ENCODE assay signal across 23 cellular contexts in the genomic region with DNA sequence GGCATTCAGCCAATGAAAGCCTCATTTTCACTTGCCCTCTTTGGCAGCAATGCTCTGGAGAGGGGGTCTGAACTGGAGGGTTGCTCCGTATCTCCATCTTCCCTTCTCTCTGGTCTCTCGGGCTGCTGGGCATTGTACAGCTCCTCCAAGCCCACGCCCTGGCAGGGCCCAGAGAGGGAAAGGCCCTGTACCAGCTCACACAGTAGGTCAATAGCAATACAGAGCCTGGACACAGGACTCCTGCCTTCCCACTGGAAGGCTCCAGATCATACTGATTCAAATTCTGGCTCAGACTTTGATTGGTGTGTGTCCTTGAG. TPM values are rescaled to one million over a fixed set of nuclear protein-coding genes. Genes with fewer than 3 reads are reported as not detected.
A peak's percentile ranks its signal among the peaks of the same experiment; 100 is the strongest.
DNase-seq lines count a peak whose midpoint lies in the region; ATAC-seq, FAIRE-seq and TF ChIP-seq lines count a peak whose summit lies in the region.
"Had no signal": no experiment of that assay in that cellular context is flagged by ENCODE, and none has a peak within 500 bp of the region (broad histone marks: within the 10 kb centered on the region; RNA-seq: fewer than 3 reads in every experiment).

No MANE protein-coding gene starts in this region.

- TF ChIP-seq RAD21 in HepG2 (CRISPR knock-in tag; IDR thresholded peaks at IDR 0.05), result no peak

- no peaks in the 10 kb centered on the region for H3K36me3 ChIP-seq in HepG2 (replicated peaks in 1 of 2; ENCODE audit: control insufficient read depth in 1 of 2, insufficient read depth in 2 of 2, low read length in 2 of 2)
- H3K36me3 ChIP-seq in right lobe of liver, result no peaks in the 10 kb centered on the region
- H3K36me3 ChIP-seq in sigmoid colon, result no peaks in the 10 kb centered on the region
- no peaks in the 10 kb centered on the region for H3K36me3 ChIP-seq in aorta (ENCODE audit: control insufficient read depth in 1 of 2, insufficient read depth in 2 of 2, low read length in 1 of 2)

- no peaks in the 10 kb centered on the region for H4K20me1 ChIP-seq in HepG2 (ENCODE audit: insufficient read depth, low read length)

- H3K4me2 ChIP-seq in HepG2 (ENCODE audit: low read depth, low read length), result no peak overlapping the region

- H3K27me3 ChIP-seq in HepG2 (ENCODE audit: control insufficient read depth in 1 of 2, insufficient read depth in 2 of 2, low read length in 2 of 2), result peaks cover 0 to 6% of the 10 kb centered on the region in 2 experiments; a peak in 2 of 5 replicates
- no peaks in the 10 kb centered on the region for H3K27me3 ChIP-seq in right lobe of liver
- no peaks in the 10 kb centered on the region for H3K27me3 ChIP-seq in sigmoid colon
- H3K27me3 ChIP-seq in aorta (ENCODE audit: control insufficient read depth in 1 of 2, insufficient read depth in 2 of 2, low read length in 1 of 2), result no peaks in the 10 kb centered on the region

- H3K4me3 ChIP-seq in HepG2 (replicated peaks in 1 of 3; ENCODE audit: insufficient read depth in 1 of 3, low read depth in 2 of 3, low read length in 3 of 3) (no peak overlapping the region), right lobe of liver (no peak overlapping the region), coronary artery (no peak overlapping the region), sigmoid colon (no peak overlapping the region), aorta (ENCODE audit: low read length in 2 of 2) (no peak overlapping the region)
- H3K4me3 ChIP-seq: SK-N-MC had no signal

- ATAC-seq in HepG2, result no peak
- no peak for ATAC-seq in right lobe of liver
- ATAC-seq in aorta (ENCODE audit: low FRiP score), result no peak
- no peak for ATAC-seq in GM18870 (IDR thresholded peaks at IDR 0.05; ENCODE audit: unreplicated experiment)
- ATAC-seq in GM21576 (IDR thresholded peaks at IDR 0.05; ENCODE audit: unreplicated experiment), result no peak

- WGBS in HepG2 (ENCODE audit: low lambda C conversion rate), result 52% methylated on average over 3 of the region's 3 CpGs
- no CpG with 5 or more reads among the region's 3 CpGs for WGBS in right lobe of liver (ENCODE audit: insufficient coverage, low coverage, low lambda C conversion rate, missing lambda C conversion rate)
- 66 to 74% methylated on average over 3 of the region's 3 CpGs for WGBS in sigmoid colon, 2 donors
- 31 to 38% methylated on average over 3 of the region's 3 CpGs for WGBS in aorta, 2 donors

- DNase-seq in HepG2 (ENCODE audit: low spot score), result no peak
- DNase-seq in right lobe of liver, result no peak
- DNase-seq in coronary artery (ENCODE audit: low spot score), result no peak
- no peak for DNase-seq in sigmoid colon
- no peak for DNase-seq in aorta
- DNase-seq in NCI-H1105 treated with DMSO at 0.1 percent for 48 hours (lab: John Stamatoyannopoulos, UW), result no peak
- DNase-seq: CD4-positive, CD25-positive, alpha-beta regulatory T cell; EL; GF-D8; HFFc6; KG1; NCI-H1092; NCI-H2029 treated with DMSO at 0.1 percent for 48 hours; NCI-H345; NCI-H524; NCI-H82; OCI-M1; SHP77 had no signal

- in situ Hi-C loops in HepG2 (cut with HindIII; ENCODE audit: extremely low pct_ligation_motif_present, low pct_unique_long_range_greater_than_20kb), result no loop called here

- CTCF ChIA-PET in HepG2 (lab: Yijun Ruan, JAX; ENCODE audit: low intra/inter-chr PET ratio, low total read pairs), result no interaction called here

- H3K9ac ChIP-seq in HepG2 (ENCODE audit: insufficient read depth, low read depth, low read length), result no peak overlapping the region

- H3K79me2 ChIP-seq in HepG2 (ENCODE audit: insufficient read depth, low read length), result no peaks in the 10 kb centered on the region

- POLR2A ChIA-PET in HepG2 (lab: Yijun Ruan, JAX), result interaction anchor here (0.9 to 1.4 kb wide), 2 partner anchors 8 to 22 kb away, joined by 3 to 4 read pairs; a partner anchor contains a TSS

- H3K4me1 ChIP-seq in HepG2 (ENCODE audit: insufficient read depth, low read length) (peaks cover 32% of the 10 kb centered on the region), right lobe of liver (no peaks in the 10 kb centered on the region), sigmoid colon (peaks cover 0 to 42% (median 34%) of the 10 kb centered on the region in 4 donors), aorta (ENCODE audit: control insufficient read depth in 1 of 2, insufficient read depth in 2 of 2, low read length in 2 of 2) (no peaks in the 10 kb centered on the region)

- TF ChIP-seq CTCF in HepG2 (CRISPR knock-in tag; IDR thresholded peaks at IDR 0.05) (no peak), right lobe of liver (IDR thresholded peaks at IDR 0.05) (no peak), coronary artery (IDR thresholded peaks at IDR 0.05) (no peak), sigmoid colon (IDR thresholded peaks at IDR 0.05) (no peak)

- TF ChIP-seq EP300 in HepG2 (IDR thresholded peaks at IDR 0.05; ENCODE audit: low read depth in 2 of 2, low read length in 2 of 2) (no peak), HepG2 (CRISPR knock-in tag; IDR thresholded peaks at IDR 0.05; ENCODE audit: borderline replicate concordance) (no peak), sigmoid colon (IDR thresholded peaks at IDR 0.05) (no peak)

- BruUV-seq in HepG2 (replicated peaks; lab: Mats Ljungman, UMichigan), result no TSS peak

- H2AFZ ChIP-seq in HepG2 (ENCODE audit: low read length), result no peak overlapping the region

- no peaks in the 10 kb centered on the region for H3K9me3 ChIP-seq in HepG2 (ENCODE audit: low read length)
- H3K9me3 ChIP-seq in right lobe of liver, result no peaks in the 10 kb centered on the region
- H3K9me3 ChIP-seq in sigmoid colon, result no peaks in the 10 kb centered on the region
- H3K9me3 ChIP-seq in aorta (ENCODE audit: control insufficient read depth, low read length), result no peaks in the 10 kb centered on the region

- no peak for FAIRE-seq in HepG2 (lab: Jason Lieb, UNC)
- FAIRE-seq: GM19239, H54 had no signal

- no peak for TF ChIP-seq POLR2A in HepG2 (IDR thresholded peaks at IDR 0.05; ENCODE audit: insufficient read depth in 1 of 2, low read depth in 2 of 2, low read length in 2 of 2)
- TF ChIP-seq POLR2A in right lobe of liver (IDR thresholded peaks at IDR 0.05), result no peak
- no peak for TF ChIP-seq POLR2A in sigmoid colon (IDR thresholded peaks at IDR 0.05)

- intact Hi-C loops in HepG2 (cut with micrococcal nuclease; ENCODE audit: unreplicated experiment), result no loop called here
- intact Hi-C loops in right lobe of liver (cut with DNase I), result no loop called here
- intact Hi-C loops in sigmoid colon (cut with DNase I), result no loop called here
- intact Hi-C loops in aorta (cut with DNase I), result no loop called here

- H3K27ac ChIP-seq in HepG2 (ENCODE audit: extremely low read length, insufficient read depth, low read length) (no peak overlapping the region), right lobe of liver (no peak overlapping the region), coronary artery (peak overlapping the region; percentile 91 to 93), sigmoid colon (peak overlapping the region in 3 of 4 donors; percentile 85 to 91 (median 88)), aorta (ENCODE audit: low read depth in 1 of 2, low read length in 2 of 2) (peak overlapping the region; percentile 42 to 44)
- H3K27ac ChIP-seq: SK-N-MC had no signal

RNA-seq across cellular contexts. Expression of a gene that starts 6.6 kb away (rescaled TPM):
- total RNA-seq in HepG2 (2016; rRNA removed; fragmentation: Illumina TruSeq; extraction: Trizol) (0.11 and 0.17 TPM in 2 replicates), right lobe of liver (1 to 10 TPM in 1 of 6 experiments, under 1 TPM in 4, not detected in 1; 0.31 to 3.8 (median 0.37) TPM), sigmoid colon (10 to 100 TPM in 2 of 4 donors, 1 to 10 TPM in 2; 6.4 to 19.9 (median 10.6) TPM), aorta (10 to 100 TPM; 28.2 to 76.9 TPM)
- 0.18 TPM in 1 of 2 replicates, not detected in the other for total RNA-seq in HepG2 (2016; cell fraction: cytosol; rRNA removed; fragmentation: Illumina TruSeq; extraction: Trizol; ENCODE audit: low read depth)
- total RNA-seq in HepG2 (2016; cell fraction: insoluble cytoplasmic fraction; rRNA removed; fragmentation: Illumina TruSeq; extraction: Trizol), result 0.12 and 0.28 TPM in 2 replicates
- total RNA-seq in HepG2 (2016; cell fraction: membrane; rRNA removed; fragmentation: Illumina TruSeq; extraction: Trizol), result 0.07 and 0.09 TPM in 2 replicates
- not detected in 2 replicates for total RNA-seq in HepG2 (2016; cell fraction: nucleus; rRNA removed; fragmentation: Illumina TruSeq; extraction: Trizol)
- polyA plus RNA-seq in HepG2 (2011; rRNA removed) (0.26 and 0.47 TPM in 2 replicates), sigmoid colon (1 to 10 TPM in 1 of 3 donors, under 1 TPM in 2; 0.46 to 1.2 (median 0.60) TPM), aorta (100 to 1,000 TPM in 1 of 2 donors, 10 to 100 TPM in 1; 19.2 to 129 TPM)
- 0.24 and 0.38 TPM in 2 replicates for polyA plus RNA-seq in HepG2 (2011; cell fraction: cytosol; rRNA removed)
- 0.96 and 1.1 TPM in 2 replicates for polyA plus RNA-seq in HepG2 (2011; cell fraction: nucleus; rRNA removed)
- 0.16 and 0.33 TPM in 2 replicates for polyA plus RNA-seq in HepG2 (2012)
- polyA plus RNA-seq in HepG2 (2016; cell fraction: cytosol; fragmentation: Illumina TruSeq; extraction: Trizol; ENCODE audit: low read depth), result 0.03 and 0.05 TPM in 2 replicates
- polyA plus RNA-seq in HepG2 (2016; cell fraction: insoluble cytoplasmic fraction; fragmentation: Illumina TruSeq; extraction: Trizol; ENCODE audit: low read depth), result 0.41 TPM in 1 of 2 replicates, not detected in the other
- 0.08 and 0.15 TPM in 2 replicates for polyA plus RNA-seq in HepG2 (2016; cell fraction: membrane; fragmentation: Illumina TruSeq; extraction: Trizol; ENCODE audit: low read depth)
- polyA plus RNA-seq in HepG2 (2016; cell fraction: nucleus; fragmentation: Illumina TruSeq; extraction: Trizol; ENCODE audit: insufficient read depth, low read depth), result 0.22 and 0.27 TPM in 2 replicates
- 0.40 and 0.82 TPM in 2 replicates for polyA minus RNA-seq in HepG2 (2011; rRNA and poly(A)+ RNA removed; ENCODE audit: low replicate concordance)
- 0.26 and 0.40 TPM in 2 replicates for polyA minus RNA-seq in HepG2 (2011; cell fraction: cytosol; rRNA and poly(A)+ RNA removed)
- polyA minus RNA-seq in HepG2 (2011; cell fraction: nucleus; rRNA and poly(A)+ RNA removed), result 0.12 and 0.13 TPM in 2 replicates
- total RNA-seq: CD4-positive, CD25-positive, alpha-beta regulatory T cell had no signal
- polyA plus RNA-seq: CD4-positive, CD25-positive, alpha-beta regulatory T cell had no signal

RNA-seq across cellular contexts. Expression of a gene that starts 22.2 kb away (rescaled TPM):
- total RNA-seq in HepG2 (2016; rRNA removed; fragmentation: Illumina TruSeq; extraction: Trizol), result 17.8 and 23.0 TPM in 2 replicates
- 9.2 and 11.2 TPM in 2 replicates for total RNA-seq in HepG2 (2016; cell fraction: cytosol; rRNA removed; fragmentation: Illumina TruSeq; extraction: Trizol; ENCODE audit: low read depth)
- total RNA-seq in HepG2 (2016; cell fraction: insoluble cytoplasmic fraction; rRNA removed; fragmentation: Illumina TruSeq; extraction: Trizol), result 18.6 and 19.0 TPM in 2 replicates
- total RNA-seq in HepG2 (2016; cell fraction: membrane; rRNA removed; fragmentation: Illumina TruSeq; extraction: Trizol), result 17.5 and 18.7 TPM in 2 replicates
- 16.8 and 18.6 TPM in 2 replicates for total RNA-seq in HepG2 (2016; cell fraction: nucleus; rRNA removed; fragmentation: Illumina TruSeq; extraction: Trizol)
- polyA plus RNA-seq in HepG2 (2011; rRNA removed), result 95.6 and 100 TPM in 2 replicates
- polyA plus RNA-seq in HepG2 (2011; cell fraction: cytosol; rRNA removed), result 119 and 132 TPM in 2 replicates
- polyA plus RNA-seq in HepG2 (2011; cell fraction: nucleus; rRNA removed), result 140 and 147 TPM in 2 replicates
- 63.2 and 90.3 TPM in 2 replicates for polyA plus RNA-seq in HepG2 (2012)
- polyA plus RNA-seq in HepG2 (2016; cell fraction: cytosol; fragmentation: Illumina TruSeq; extraction: Trizol; ENCODE audit: low read depth), result 21.5 and 21.9 TPM in 2 replicates
- polyA plus RNA-seq in HepG2 (2016; cell fraction: insoluble cytoplasmic fraction; fragmentation: Illumina TruSeq; extraction: Trizol; ENCODE audit: low read depth), result 35.6 and 42.4 TPM in 2 replicates
- polyA plus RNA-seq in HepG2 (2016; cell fraction: membrane; fragmentation: Illumina TruSeq; extraction: Trizol; ENCODE audit: low read depth), result 24.2 and 24.7 TPM in 2 replicates
- polyA plus RNA-seq in HepG2 (2016; cell fraction: nucleus; fragmentation: Illumina TruSeq; extraction: Trizol; ENCODE audit: insufficient read depth, low read depth), result 46.6 and 53.0 TPM in 2 replicates
- polyA minus RNA-seq in HepG2 (2011; rRNA and poly(A)+ RNA removed; ENCODE audit: low replicate concordance), result 13.2 and 78.6 TPM in 2 replicates
- 35.6 and 37.7 TPM in 2 replicates for polyA minus RNA-seq in HepG2 (2011; cell fraction: cytosol; rRNA and poly(A)+ RNA removed)
- polyA minus RNA-seq in HepG2 (2011; cell fraction: nucleus; rRNA and poly(A)+ RNA removed), result 26.9 and 27.8 TPM in 2 replicates
- total RNA-seq in right lobe of liver, result 10 to 100 TPM; 21.6 to 45.1 (median 36.2) TPM
- 10 to 100 TPM; 35.0 to 58.9 (median 43.6) TPM for total RNA-seq in sigmoid colon
- 100 to 1,000 TPM in 1 of 3 donors, 10 to 100 TPM in 2; 52.4 to 102 (median 67.3) TPM for polyA plus RNA-seq in sigmoid colon
- total RNA-seq in aorta, result 10 to 100 TPM; 23.8 to 25.2 TPM
- 100 to 1,000 TPM in 1 of 2 donors, 10 to 100 TPM in 1; 43.6 to 101 TPM for polyA plus RNA-seq in aorta

RNA-seq across cellular contexts. Expression of a gene that starts 23.1 kb away (rescaled TPM):
- total RNA-seq in HepG2 (2016; rRNA removed; fragmentation: Illumina TruSeq; extraction: Trizol) (28.6 and 30.3 TPM in 2 replicates), right lobe of liver (10 to 100 TPM in 5 of 6 experiments, 1 to 10 TPM in 1; 9.5 to 23.0 (median 18.0) TPM), sigmoid colon (10 to 100 TPM; 10.3 to 14.4 (median 12.2) TPM), aorta (10 to 100 TPM; 25.3 to 29.2 TPM)
- 13.1 and 13.9 TPM in 2 replicates for total RNA-seq in HepG2 (2016; cell fraction: cytosol; rRNA removed; fragmentation: Illumina TruSeq; extraction: Trizol; ENCODE audit: low read depth)
- total RNA-seq in HepG2 (2016; cell fraction: insoluble cytoplasmic fraction; rRNA removed; fragmentation: Illumina TruSeq; extraction: Trizol), result 27.8 and 29.2 TPM in 2 replicates
- 33.4 and 34.4 TPM in 2 replicates for total RNA-seq in HepG2 (2016; cell fraction: membrane; rRNA removed; fragmentation: Illumina TruSeq; extraction: Trizol)
- total RNA-seq in HepG2 (2016; cell fraction: nucleus; rRNA removed; fragmentation: Illumina TruSeq; extraction: Trizol), result 20.8 and 24.8 TPM in 2 replicates
- polyA plus RNA-seq in HepG2 (2011; rRNA removed) (10.3 and 11.2 TPM in 2 replicates), sigmoid colon (10 to 100 TPM in 1 of 3 donors, 1 to 10 TPM in 2; 4.6 to 19.7 (median 7.2) TPM), aorta (10 to 100 TPM in 1 of 2 donors, 1 to 10 TPM in 1; 9.4 to 21.0 TPM)
- polyA plus RNA-seq in HepG2 (2011; cell fraction: cytosol; rRNA removed), result 8.4 and 9.9 TPM in 2 replicates
- polyA plus RNA-seq in HepG2 (2011; cell fraction: nucleus; rRNA removed), result 10.0 and 10.5 TPM in 2 replicates
- 8.6 and 11.1 TPM in 2 replicates for polyA plus RNA-seq in HepG2 (2012)
- 40.9 and 52.2 TPM in 2 replicates for polyA plus RNA-seq in HepG2 (2016; cell fraction: cytosol; fragmentation: Illumina TruSeq; extraction: Trizol; ENCODE audit: low read depth)
- polyA plus RNA-seq in HepG2 (2016; cell fraction: insoluble cytoplasmic fraction; fragmentation: Illumina TruSeq; extraction: Trizol; ENCODE audit: low read depth), result 37.9 and 45.4 TPM in 2 replicates
- 50.3 and 61.8 TPM in 2 replicates for polyA plus RNA-seq in HepG2 (2016; cell fraction: membrane; fragmentation: Illumina TruSeq; extraction: Trizol; ENCODE audit: low read depth)
- 38.0 and 40.7 TPM in 2 replicates for polyA plus RNA-seq in HepG2 (2016; cell fraction: nucleus; fragmentation: Illumina TruSeq; extraction: Trizol; ENCODE audit: insufficient read depth, low read depth)
- 18.2 and 44.3 TPM in 2 replicates for polyA minus RNA-seq in HepG2 (2011; rRNA and poly(A)+ RNA removed; ENCODE audit: low replicate concordance)
- polyA minus RNA-seq in HepG2 (2011; cell fraction: cytosol; rRNA and poly(A)+ RNA removed), result 3.3 and 3.9 TPM in 2 replicates
- polyA minus RNA-seq in HepG2 (2011; cell fraction: nucleus; rRNA and poly(A)+ RNA removed), result 16.3 and 17.3 TPM in 2 replicates

RNA-seq across cellular contexts. Expression of a gene that starts 53.4 kb away (rescaled TPM):
- 19.3 and 21.6 TPM in 2 replicates for total RNA-seq in HepG2 (2016; rRNA removed; fragmentation: Illumina TruSeq; extraction: Trizol)
- 10.7 and 14.0 TPM in 2 replicates for total RNA-seq in HepG2 (2016; cell fraction: cytosol; rRNA removed; fragmentation: Illumina TruSeq; extraction: Trizol; ENCODE audit: low read depth)
- 18.7 and 21.0 TPM in 2 replicates for total RNA-seq in HepG2 (2016; cell fraction: insoluble cytoplasmic fraction; rRNA removed; fragmentation: Illumina TruSeq; extraction: Trizol)
- total RNA-seq in HepG2 (2016; cell fraction: membrane; rRNA removed; fragmentation: Illumina TruSeq; extraction: Trizol), result 20.4 and 22.8 TPM in 2 replicates
- total RNA-seq in HepG2 (2016; cell fraction: nucleus; rRNA removed; fragmentation: Illumina TruSeq; extraction: Trizol), result 19.0 and 20.5 TPM in 2 replicates
- polyA plus RNA-seq in HepG2 (2011; rRNA removed), result 29.2 and 34.2 TPM in 2 replicates
- 20.1 and 22.1 TPM in 2 replicates for polyA plus RNA-seq in HepG2 (2011; cell fraction: cytosol; rRNA removed)
- polyA plus RNA-seq in HepG2 (2011; cell fraction: nucleus; rRNA removed), result 41.4 and 55.5 TPM in 2 replicates
- 17.3 and 22.8 TPM in 2 replicates for polyA plus RNA-seq in HepG2 (2012)
- 20.0 and 28.7 TPM in 2 replicates for polyA plus RNA-seq in HepG2 (2016; cell fraction: cytosol; fragmentation: Illumina TruSeq; extraction: Trizol; ENCODE audit: low read depth)
- polyA plus RNA-seq in HepG2 (2016; cell fraction: insoluble cytoplasmic fraction; fragmentation: Illumina TruSeq; extraction: Trizol; ENCODE audit: low read depth), result 23.9 and 26.6 TPM in 2 replicates
- 30.2 and 33.5 TPM in 2 replicates for polyA plus RNA-seq in HepG2 (2016; cell fraction: membrane; fragmentation: Illumina TruSeq; extraction: Trizol; ENCODE audit: low read depth)
- 57.4 and 61.7 TPM in 2 replicates for polyA plus RNA-seq in HepG2 (2016; cell fraction: nucleus; fragmentation: Illumina TruSeq; extraction: Trizol; ENCODE audit: insufficient read depth, low read depth)
- 47.2 and 80.3 TPM in 2 replicates for polyA minus RNA-seq in HepG2 (2011; rRNA and poly(A)+ RNA removed; ENCODE audit: low replicate concordance)
- 15.8 TPM in 2 replicates for polyA minus RNA-seq in HepG2 (2011; cell fraction: cytosol; rRNA and poly(A)+ RNA removed)
- 24.3 and 36.3 TPM in 2 replicates for polyA minus RNA-seq in HepG2 (2011; cell fraction: nucleus; rRNA and poly(A)+ RNA removed)
- 10 to 100 TPM; 34.8 to 49.5 (median 40.9) TPM for total RNA-seq in right lobe of liver
- 10 to 100 TPM; 11.0 to 29.1 (median 16.9) TPM for total RNA-seq in sigmoid colon
- 10 to 100 TPM; 10.2 to 19.2 (median 12.5) TPM for polyA plus RNA-seq in sigmoid colon
- 10 to 100 TPM; 21.1 to 21.5 TPM for total RNA-seq in aorta
- 10 to 100 TPM in 1 of 2 donors, 1 to 10 TPM in 1; 6.4 to 11.9 TPM for polyA plus RNA-seq in aorta

RNA-seq across cellular contexts. Expression of a gene that starts 53.7 kb away (rescaled TPM):
- total RNA-seq in HepG2 (2016; rRNA removed; fragmentation: Illumina TruSeq; extraction: Trizol) (625 and 944 TPM in 2 replicates), right lobe of liver (100 to 1,000 TPM in 2 of 6 experiments, 10 to 100 TPM in 4; 71.0 to 122 (median 91.1) TPM), sigmoid colon (100 to 1,000 TPM; 143 to 220 (median 202) TPM), aorta (100 to 1,000 TPM; 131 to 132 TPM)
- total RNA-seq in HepG2 (2016; cell fraction: cytosol; rRNA removed; fragmentation: Illumina TruSeq; extraction: Trizol; ENCODE audit: low read depth), result 53.4 and 61.8 TPM in 2 replicates
- 635 and 912 TPM in 2 replicates for total RNA-seq in HepG2 (2016; cell fraction: insoluble cytoplasmic fraction; rRNA removed; fragmentation: Illumina TruSeq; extraction: Trizol)
- total RNA-seq in HepG2 (2016; cell fraction: membrane; rRNA removed; fragmentation: Illumina TruSeq; extraction: Trizol), result 124 and 145 TPM in 2 replicates
- total RNA-seq in HepG2 (2016; cell fraction: nucleus; rRNA removed; fragmentation: Illumina TruSeq; extraction: Trizol), result 234 and 241 TPM in 2 replicates
- polyA plus RNA-seq in HepG2 (2011; rRNA removed) (109 and 124 TPM in 2 replicates), sigmoid colon (100 to 1,000 TPM; 141 to 203 (median 149) TPM), aorta (100 to 1,000 TPM in 1 of 2 donors, 10 to 100 TPM in 1; 93.7 to 124 TPM)
- polyA plus RNA-seq in HepG2 (2011; cell fraction: cytosol; rRNA removed), result 106 and 126 TPM in 2 replicates
- polyA plus RNA-seq in HepG2 (2011; cell fraction: nucleus; rRNA removed), result 30.7 and 40.3 TPM in 2 replicates
- 246 and 411 TPM in 2 replicates for polyA plus RNA-seq in HepG2 (2012)
- polyA plus RNA-seq in HepG2 (2016; cell fraction: cytosol; fragmentation: Illumina TruSeq; extraction: Trizol; ENCODE audit: low read depth), result 34.4 and 42.4 TPM in 2 replicates
- polyA plus RNA-seq in HepG2 (2016; cell fraction: insoluble cytoplasmic fraction; fragmentation: Illumina TruSeq; extraction: Trizol; ENCODE audit: low read depth), result 671 and 701 TPM in 2 replicates
- 64.7 and 77.0 TPM in 2 replicates for polyA plus RNA-seq in HepG2 (2016; cell fraction: membrane; fragmentation: Illumina TruSeq; extraction: Trizol; ENCODE audit: low read depth)
- polyA plus RNA-seq in HepG2 (2016; cell fraction: nucleus; fragmentation: Illumina TruSeq; extraction: Trizol; ENCODE audit: insufficient read depth, low read depth), result 237 and 254 TPM in 2 replicates
- polyA minus RNA-seq in HepG2 (2011; rRNA and poly(A)+ RNA removed; ENCODE audit: low replicate concordance), result 102 and 167 TPM in 2 replicates
- 71.6 and 76.1 TPM in 2 replicates for polyA minus RNA-seq in HepG2 (2011; cell fraction: cytosol; rRNA and poly(A)+ RNA removed)
- polyA minus RNA-seq in HepG2 (2011; cell fraction: nucleus; rRNA and poly(A)+ RNA removed), result 38.2 and 41.5 TPM in 2 replicates

Comparison
In these comparisons a context has a peak if more than half of its experiments do, and no peak if none do; other contexts are left out.
1. H3K27ac ChIP-seq: peak in coronary artery (2 of 2), sigmoid colon (3 of 4) and aorta (2 of 2); none in HepG2 (single experiment) and right lobe of liver (0 of 3).